In the genomic region with DNA sequence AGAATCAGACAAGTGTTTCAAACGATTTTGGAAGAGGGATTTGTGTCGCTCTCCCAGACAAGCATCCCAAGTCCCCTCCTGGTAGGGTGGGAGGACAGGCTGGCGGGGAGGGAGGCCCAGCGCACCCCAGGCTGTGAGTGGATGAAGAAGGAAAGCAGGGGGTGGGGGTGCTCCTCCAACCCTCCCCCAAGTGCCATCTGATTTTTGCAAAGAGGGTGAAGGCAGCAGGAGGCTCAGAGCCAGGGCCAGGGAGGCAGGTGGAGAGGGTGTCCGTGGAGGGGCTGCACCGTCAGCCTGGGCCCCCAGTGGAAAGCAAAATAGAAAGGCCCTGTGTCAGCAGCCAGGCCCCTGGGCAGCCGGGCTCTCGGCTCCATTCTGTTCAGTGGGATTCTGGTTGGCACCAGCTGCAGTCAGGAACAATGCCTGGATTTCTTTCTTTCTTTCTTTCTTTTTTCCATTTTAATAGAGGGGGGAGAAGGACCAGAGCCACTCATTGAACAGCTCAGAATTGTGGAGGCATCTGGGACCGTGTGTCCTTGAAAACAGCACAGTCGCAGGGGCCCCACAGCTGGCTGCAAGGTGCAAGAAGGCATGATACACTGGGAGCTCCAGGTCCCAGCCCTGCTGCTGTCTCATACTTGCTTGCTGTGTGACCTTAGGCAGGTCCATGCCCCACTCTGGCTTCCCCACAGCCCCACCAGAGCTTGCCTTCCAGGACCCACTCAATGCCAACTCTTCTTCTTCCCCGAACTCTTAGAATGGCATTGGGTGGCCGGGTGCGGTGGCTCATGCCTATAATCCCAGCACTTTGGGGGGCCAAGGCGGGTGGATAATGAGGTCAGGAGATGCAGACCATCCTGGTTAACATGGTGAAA, we compare ENCODE assay signal across 18 cellular contexts. TPM values are rescaled to one million over a fixed set of nuclear protein-coding genes. Genes with fewer than 3 reads are reported as not detected.
DNase-seq lines count a peak whose midpoint lies in the region; ATAC-seq, FAIRE-seq and TF ChIP-seq lines count a peak whose summit lies in the region.
"Had no signal": no experiment of that assay in that cellular context is flagged by ENCODE, and none has a peak within 500 bp of the region (broad histone marks: within the 10 kb centered on the region; RNA-seq: fewer than 3 reads in every experiment).

No MANE protein-coding gene starts in this region.

- H3K4me2 ChIP-seq in HepG2 (ENCODE audit: low read depth, low read length), result peak overlapping the region; percentile 28; the same call in 1 of the 2 replicates
- H3K4me2 ChIP-seq in hepatocyte, result no peak overlapping the region

- ATAC-seq in body of pancreas, result no peak
- ATAC-seq in HepG2, result no peak
- no peak for ATAC-seq in stimulated activated memory B cell treated with anti-CD40 and anti-IgM and Interleukin-4, amounts not matched to agents 10 μg/mL and 1 μg/mL and 100 μg/mL, for 72 hours
- no peak for ATAC-seq in activated CD8-positive, alpha-beta T cell treated with anti-CD3 and anti-CD28 coated beads for 36 hours
- ATAC-seq: HCT116 had no signal

- H3K27ac ChIP-seq in body of pancreas (peak overlapping the region in 1 of 4 donors; percentile 93), HepG2 (ENCODE audit: extremely low read length, insufficient read depth, low read length) (no peak overlapping the region), hepatocyte (no peak overlapping the region)
- H3K27ac ChIP-seq: upper lobe of left lung, VCaP had no signal

- H3K9me2 ChIP-seq in hepatocyte (replicated peaks; ENCODE audit: insufficient read depth), result no peaks in the 10 kb centered on the region

- peaks cover 4% of the 10 kb centered on the region for H3K27me3 Mint-ChIP-seq in progenitor cell of endocrine pancreas
- peaks cover 57% of the 10 kb centered on the region for H3K27me3 Mint-ChIP-seq in stimulated activated memory B cell treated with anti-CD40 and anti-IgM and Interleukin-4, amounts not matched to agents 10 μg/mL and 1 μg/mL and 100 μg/mL, for 72 hours
- no peaks in the 10 kb centered on the region for H3K27me3 Mint-ChIP-seq in activated CD8-positive, alpha-beta T cell treated with anti-CD3 and anti-CD28 coated beads for 36 hours
- H3K27me3 Mint-ChIP-seq: activated naive CD8-positive, alpha-beta T cell treated with anti-CD3 and anti-CD28 coated beads for 36 hours had no signal

- peak; percentile 48 for DNase-seq in Ammon's horn (ENCODE audit: low spot score)
- DNase-seq in body of pancreas, result peak; percentile 3 to 16 (median 12)
- DNase-seq in HepG2 (ENCODE audit: low spot score), result no peak
- DNase-seq in progenitor cell of endocrine pancreas (ENCODE audit: low spot score, unreplicated experiment), result no peak
- DNase-seq in hepatocyte (ENCODE audit: low spot score), result no peak
- no peak for DNase-seq in activated CD8-positive, alpha-beta T cell treated with anti-CD3 and anti-CD28 coated beads for 36 hours
- DNase-seq in OCI-M1 (lab: John Stamatoyannopoulos, UW), result no peak
- DNase-seq: activated CD4-positive, alpha-beta T cell treated with anti-CD3 and anti-CD28 coated beads, Interleukin-2, amount 50 U/mL, for 4 hours; activated naive CD8-positive, alpha-beta T cell treated with anti-CD3 and anti-CD28 coated beads for 36 hours; activated T-cell treated with anti-CD3 and anti-CD28 coated beads, Interleukin-2, amount 50 U/mL, for 48 hours; COR-L47; effector memory CD4-positive, alpha-beta T cell; islet precursor cell; NCI-H1417 treated with DMSO at 0.1 percent for 48 hours had no signal

- no TSS peak for BruUV-seq in HepG2 (replicated peaks; lab: Mats Ljungman, UMichigan)

- no peak for TF ChIP-seq RAD21 in HepG2 (CRISPR knock-in tag; IDR thresholded peaks at IDR 0.05)

- CTCF ChIA-PET in HepG2 (lab: Yijun Ruan, JAX; ENCODE audit: low intra/inter-chr PET ratio, low total read pairs), result no interaction called here
- CTCF ChIA-PET in activated CD8-positive, alpha-beta T cell treated with anti-CD3 and anti-CD28 coated beads for 36 hours (lab: Charles Lee), result interaction anchor here (1.2 to 1.6 kb wide), 2 partner anchors 127 to 134 kb away, joined by 3 to 5 read pairs; no protein-coding TSS in a partner anchor

- no peak for FAIRE-seq in HepG2 (lab: Jason Lieb, UNC)

- H3K9me3 ChIP-seq in body of pancreas (no peaks in the 10 kb centered on the region), HepG2 (ENCODE audit: low read length) (no peaks in the 10 kb centered on the region), hepatocyte (ENCODE audit: low read depth) (no peaks in the 10 kb centered on the region)
- H3K9me3 ChIP-seq: upper lobe of left lung had no signal

- WGBS in body of pancreas, 2 donors, result 76 to 77% methylated on average over 12 to 14 of the region's 14 CpGs
- 63% methylated on average over 14 of the region's 14 CpGs for WGBS in HepG2 (ENCODE audit: low lambda C conversion rate)
- 86% methylated on average over 14 of the region's 14 CpGs for WGBS in hepatocyte (ENCODE audit: low lambda C conversion rate, missing lambda C conversion rate)

- H3K27ac Mint-ChIP-seq in progenitor cell of endocrine pancreas, result peak overlapping the region; percentile 71
- H3K27ac Mint-ChIP-seq in stimulated activated memory B cell treated with anti-CD40 and anti-IgM and Interleukin-4, amounts not matched to agents 10 μg/mL and 1 μg/mL and 100 μg/mL, for 72 hours, result no peak overlapping the region
- H3K27ac Mint-ChIP-seq in activated CD8-positive, alpha-beta T cell treated with anti-CD3 and anti-CD28 coated beads for 36 hours, result no peak overlapping the region
- H3K27ac Mint-ChIP-seq: activated naive CD8-positive, alpha-beta T cell treated with anti-CD3 and anti-CD28 coated beads for 36 hours had no signal

- TF ChIP-seq EP300 in HepG2 (IDR thresholded peaks at IDR 0.05; ENCODE audit: low read depth in 2 of 2, low read length in 2 of 2), result no peak
- TF ChIP-seq EP300 in HepG2 (CRISPR knock-in tag; IDR thresholded peaks at IDR 0.05; ENCODE audit: borderline replicate concordance), result no peak

- peaks cover 51% of the 10 kb centered on the region for H3K4me1 Mint-ChIP-seq in progenitor cell of endocrine pancreas (ENCODE audit: low read depth)
- H3K4me1 Mint-ChIP-seq in stimulated activated memory B cell treated with anti-CD40 and anti-IgM and Interleukin-4, amounts not matched to agents 10 μg/mL and 1 μg/mL and 100 μg/mL, for 72 hours, result peaks cover 7% of the 10 kb centered on the region
- H3K4me1 Mint-ChIP-seq in activated CD8-positive, alpha-beta T cell treated with anti-CD3 and anti-CD28 coated beads for 36 hours (ENCODE audit: low read depth), result peaks cover 23% of the 10 kb centered on the region

- POLR2A ChIA-PET in HepG2 (lab: Yijun Ruan, JAX), result interaction anchor here (0.5 to 5.0 kb wide), 7 partner anchors 9 to 1032 kb away, joined by 3 to 66 read pairs (median 3); a partner anchor contains a TSS
- POLR2A ChIA-PET in activated CD8-positive, alpha-beta T cell treated with anti-CD3 and anti-CD28 coated beads for 36 hours (lab: Charles Lee), result no interaction called here

- H3K79me2 ChIP-seq in HepG2 (ENCODE audit: insufficient read depth, low read length) (no peaks in the 10 kb centered on the region), hepatocyte (peaks cover 2% of the 10 kb centered on the region)

- H3K36me3 Mint-ChIP-seq in progenitor cell of endocrine pancreas (ENCODE audit: insufficient read depth), result no peaks in the 10 kb centered on the region
- H3K36me3 Mint-ChIP-seq in stimulated activated memory B cell treated with anti-CD40 and anti-IgM and Interleukin-4, amounts not matched to agents 10 μg/mL and 1 μg/mL and 100 μg/mL, for 72 hours, result no peaks in the 10 kb centered on the region
- no peaks in the 10 kb centered on the region for H3K36me3 Mint-ChIP-seq in activated CD8-positive, alpha-beta T cell treated with anti-CD3 and anti-CD28 coated beads for 36 hours (ENCODE audit: low read depth)
- H3K36me3 Mint-ChIP-seq: activated naive CD8-positive, alpha-beta T cell treated with anti-CD3 and anti-CD28 coated beads for 36 hours had no signal

- H3K4me3 Mint-ChIP-seq in progenitor cell of endocrine pancreas (ENCODE audit: low read depth), result no peak overlapping the region
- no peak overlapping the region for H3K4me3 Mint-ChIP-seq in stimulated activated memory B cell treated with anti-CD40 and anti-IgM and Interleukin-4, amounts not matched to agents 10 μg/mL and 1 μg/mL and 100 μg/mL, for 72 hours
- no peak overlapping the region for H3K4me3 Mint-ChIP-seq in activated CD8-positive, alpha-beta T cell treated with anti-CD3 and anti-CD28 coated beads for 36 hours
- H3K4me3 Mint-ChIP-seq: activated naive CD8-positive, alpha-beta T cell treated with anti-CD3 and anti-CD28 coated beads for 36 hours had no signal

- H4K20me1 ChIP-seq in HepG2 (ENCODE audit: insufficient read depth, low read length) (no peaks in the 10 kb centered on the region), hepatocyte (ENCODE audit: insufficient read depth, poor library complexity, severe bottlenecking) (no peaks in the 10 kb centered on the region)

- H3K27me3 ChIP-seq in body of pancreas, result no peaks in the 10 kb centered on the region
- no peaks in the 10 kb centered on the region for H3K27me3 ChIP-seq in HepG2 (ENCODE audit: control insufficient read depth in 1 of 2, insufficient read depth in 2 of 2, low read length in 2 of 2)
- no peaks in the 10 kb centered on the region for H3K27me3 ChIP-seq in hepatocyte
- H3K27me3 ChIP-seq: upper lobe of left lung had no signal

- H3K9me3 Mint-ChIP-seq in progenitor cell of endocrine pancreas (ENCODE audit: low read depth), result no peaks in the 10 kb centered on the region
- H3K9me3 Mint-ChIP-seq in stimulated activated memory B cell treated with anti-CD40 and anti-IgM and Interleukin-4, amounts not matched to agents 10 μg/mL and 1 μg/mL and 100 μg/mL, for 72 hours, result no peaks in the 10 kb centered on the region
- no peaks in the 10 kb centered on the region for H3K9me3 Mint-ChIP-seq in activated CD8-positive, alpha-beta T cell treated with anti-CD3 and anti-CD28 coated beads for 36 hours
- H3K9me3 Mint-ChIP-seq: activated naive CD8-positive, alpha-beta T cell treated with anti-CD3 and anti-CD28 coated beads for 36 hours had no signal

- TF ChIP-seq POLR2A in body of pancreas (IDR thresholded peaks at IDR 0.05), result no peak
- no peak for TF ChIP-seq POLR2A in HepG2 (IDR thresholded peaks at IDR 0.05; ENCODE audit: insufficient read depth in 1 of 2, low read depth in 2 of 2, low read length in 2 of 2)

- in situ Hi-C loops in HepG2 (cut with HindIII; ENCODE audit: extremely low pct_ligation_motif_present, low pct_unique_long_range_greater_than_20kb), result no loop called here

- H2AFZ ChIP-seq in HepG2 (ENCODE audit: low read length), result no peak overlapping the region
- no peak overlapping the region for H2AFZ ChIP-seq in hepatocyte

- intact Hi-C loops in body of pancreas (cut with DNase I) (no loop called here), HepG2 (cut with micrococcal nuclease; ENCODE audit: unreplicated experiment) (no loop called here)
- intact Hi-C loops in activated CD8-positive, alpha-beta T cell treated with anti-CD3 and anti-CD28 coated beads for 36 hours (cut with micrococcal nuclease), result no loop called here

- TF ChIP-seq CTCF in body of pancreas (IDR thresholded peaks at IDR 0.05) (no peak), HepG2 (CRISPR knock-in tag; IDR thresholded peaks at IDR 0.05) (no peak), progenitor cell of endocrine pancreas (IDR thresholded peaks at IDR 0.05; ENCODE audit: unreplicated experiment) (no peak), hepatocyte (IDR thresholded peaks at IDR 0.05; ENCODE audit: poor library complexity) (no peak)
- no peak for TF ChIP-seq CTCF in activated CD8-positive, alpha-beta T cell treated with anti-CD3 and anti-CD28 coated beads for 36 hours (IDR thresholded peaks at IDR 0.05)

- H3K9ac ChIP-seq in HepG2 (ENCODE audit: insufficient read depth, low read depth, low read length), result no peak overlapping the region

- peaks cover 81% of the 10 kb centered on the region for H3K4me1 ChIP-seq in body of pancreas
- peaks cover 100% of the 10 kb centered on the region for H3K4me1 ChIP-seq in HepG2 (ENCODE audit: insufficient read depth, low read length)
- peaks cover 31% of the 10 kb centered on the region for H3K4me1 ChIP-seq in hepatocyte (ENCODE audit: insufficient read depth)

- H3K4me3 ChIP-seq in body of pancreas (no peak overlapping the region), HepG2 (replicated peaks in 1 of 3; ENCODE audit: insufficient read depth in 1 of 3, low read depth in 2 of 3, low read length in 3 of 3) (no peak overlapping the region), hepatocyte (no peak overlapping the region)
- H3K4me3 ChIP-seq: upper lobe of left lung had no signal

- H3K36me3 ChIP-seq in body of pancreas (replicated peaks in 1 of 2; ENCODE audit: insufficient read depth in 1 of 2, low read depth in 2 of 2) (no peaks in the 10 kb centered on the region), HepG2 (replicated peaks in 1 of 2; ENCODE audit: control insufficient read depth in 1 of 2, insufficient read depth in 2 of 2, low read length in 2 of 2) (no peaks in the 10 kb centered on the region), hepatocyte (replicated peaks; ENCODE audit: insufficient read depth, low read depth) (no peaks in the 10 kb centered on the region)
- H3K36me3 ChIP-seq: upper lobe of left lung had no signal

RNA-seq across cellular contexts. Expression of a gene that starts 7.1 kb away (rescaled TPM):
- 10 to 100 TPM; 27.2 to 42.2 TPM for total RNA-seq in body of pancreas
- 5.3 and 11.0 TPM in 2 replicates for total RNA-seq in HepG2 (2016; rRNA removed; fragmentation: Illumina TruSeq; extraction: Trizol)
- 2.3 and 2.6 TPM in 2 replicates for total RNA-seq in HepG2 (2016; cell fraction: cytosol; rRNA removed; fragmentation: Illumina TruSeq; extraction: Trizol; ENCODE audit: low read depth)
- 5.2 and 10.5 TPM in 2 replicates for total RNA-seq in HepG2 (2016; cell fraction: insoluble cytoplasmic fraction; rRNA removed; fragmentation: Illumina TruSeq; extraction: Trizol)
- 7.0 and 7.7 TPM in 2 replicates for total RNA-seq in HepG2 (2016; cell fraction: membrane; rRNA removed; fragmentation: Illumina TruSeq; extraction: Trizol)
- 9.9 and 13.1 TPM in 2 replicates for total RNA-seq in HepG2 (2016; cell fraction: nucleus; rRNA removed; fragmentation: Illumina TruSeq; extraction: Trizol)
- 8.8 and 10.2 TPM in 2 replicates for polyA plus RNA-seq in HepG2 (2011; rRNA removed)
- 7.4 TPM in 2 replicates for polyA plus RNA-seq in HepG2 (2011; cell fraction: cytosol; rRNA removed)
- polyA plus RNA-seq in HepG2 (2011; cell fraction: nucleus; rRNA removed), result 42.1 and 46.0 TPM in 2 replicates
- 22.4 and 32.5 TPM in 2 replicates for polyA plus RNA-seq in HepG2 (2012)
- polyA plus RNA-seq in HepG2 (2016; cell fraction: cytosol; fragmentation: Illumina TruSeq; extraction: Trizol; ENCODE audit: low read depth), result 0.69 and 1.1 TPM in 2 replicates
- polyA plus RNA-seq in HepG2 (2016; cell fraction: insoluble cytoplasmic fraction; fragmentation: Illumina TruSeq; extraction: Trizol; ENCODE audit: low read depth), result 16.0 and 20.6 TPM in 2 replicates
- polyA plus RNA-seq in HepG2 (2016; cell fraction: membrane; fragmentation: Illumina TruSeq; extraction: Trizol; ENCODE audit: low read depth), result 2.4 and 3.8 TPM in 2 replicates
- 25.8 and 26.9 TPM in 2 replicates for polyA plus RNA-seq in HepG2 (2016; cell fraction: nucleus; fragmentation: Illumina TruSeq; extraction: Trizol; ENCODE audit: insufficient read depth, low read depth)
- 7.8 and 28.6 TPM in 2 replicates for polyA minus RNA-seq in HepG2 (2011; rRNA and poly(A)+ RNA removed; ENCODE audit: low replicate concordance)
- polyA minus RNA-seq in HepG2 (2011; cell fraction: cytosol; rRNA and poly(A)+ RNA removed), result 19.5 and 20.1 TPM in 2 replicates
- 27.4 and 29.2 TPM in 2 replicates for polyA minus RNA-seq in HepG2 (2011; cell fraction: nucleus; rRNA and poly(A)+ RNA removed)
- 81.6 and 85.2 TPM in 2 replicates for total RNA-seq in progenitor cell of endocrine pancreas
- total RNA-seq in hepatocyte, result 16.5 and 30.9 TPM in 2 replicates
- polyA plus RNA-seq in hepatocyte, result 32.4 and 34.4 TPM in 2 replicates
- 10 to 100 TPM; 46.5 to 52.2 TPM for total RNA-seq in activated CD8-positive, alpha-beta T cell treated with anti-CD3 and anti-CD28 coated beads for 36 hours

Comparison
In these comparisons a context has a peak if more than half of its experiments do, and no peak if none do; other contexts are left out.
1. DNase-seq: peak in Ammon's horn (single experiment) and body of pancreas (4 of 4); none in HepG2 (single experiment), progenitor cell of endocrine pancreas (single experiment), hepatocyte (single experiment), activated CD8-positive, alpha-beta T cell treated with anti-CD3 and anti-CD28 coated beads for 36 hours (single experiment) and OCI-M1 (single experiment).